27 cellular contexts compared by ENCODE assay signal in genomic region chr2:197934926-197935274, GRCh38.
A peak's percentile ranks its signal among the peaks of the same experiment; 100 is the strongest.
DNase-seq lines count a peak whose midpoint lies in the region; ATAC-seq and TF ChIP-seq lines count a peak whose summit lies in the region.
"Had no signal": no experiment of that assay in that cellular context is flagged by ENCODE, and none has a peak within 500 bp of the region (broad histone marks: within the 10 kb centered on the region; RNA-seq: fewer than 3 reads in every experiment).

No MANE protein-coding gene starts in this region.

- BruUV-seq in A673 (replicated peaks; lab: Mats Ljungman, UMichigan): no TSS peak

- H3K4me3 ChIP-seq in A673 (ENCODE audit: low read depth, low read length, poor library complexity, severe bottlenecking) (no peak overlapping the region), right cardiac atrium (ENCODE audit: low read length) (no peak overlapping the region)
- H3K4me3 ChIP-seq: thyroid gland, vagina had no signal

- peak overlapping the region; percentile 15 for H3K4me3 Mint-ChIP-seq in activated CD4-positive, alpha-beta T cell treated with anti-CD3 and anti-CD28 coated beads, Interleukin-2, amount 10 ng/mL, durations not matched to agents 24 days and 14 days
- H3K4me3 Mint-ChIP-seq in stimulated activated naive CD8-positive, alpha-beta T cell treated with anti-CD3 and anti-CD28 coated beads, Interleukin-15, Interleukin-2, amounts not matched to agents 100 ng/mL and 50 ng/mL, for 24 hours: peak overlapping the region; percentile 43
- H3K4me3 Mint-ChIP-seq in stimulated activated naive CD8-positive, alpha-beta T cell treated with anti-CD3 and anti-CD28 coated beads, Interleukin-15, amount 100 ng/mL, for 72 hours: peak overlapping the region in 1 of 2 donors; percentile 29
- peak overlapping the region; percentile 1 for H3K4me3 Mint-ChIP-seq in activated CD4-positive, alpha-beta memory T cell treated with anti-CD3 and anti-CD28 coated beads, Interleukin-2, amount 10 ng/mL, durations not matched to agents 7 days and 5 days
- peak overlapping the region; percentile 11 for H3K4me3 Mint-ChIP-seq in stimulated activated effector memory CD8-positive, alpha-beta T cell treated with anti-CD3 and anti-CD28 coated beads, Interleukin-12 subunit alpha, Interleukin-12 subunit beta, amount 100 ng/mL, for 72 hours
- H3K4me3 Mint-ChIP-seq: activated CD8-positive, alpha-beta memory T cell treated with anti-CD3 and anti-CD28 coated beads, Interleukin-2, amount 10 ng/mL, durations not matched to agents 7 days and 5 days; immature natural killer cell; natural killer cell had no signal

- H3K4me1 ChIP-seq in A673 (ENCODE audit: insufficient read depth, low read length, poor library complexity, severe bottlenecking) (no peaks in the 10 kb centered on the region), right cardiac atrium (ENCODE audit: control insufficient read depth, insufficient read depth, low read length) (no peaks in the 10 kb centered on the region)
- H3K4me1 ChIP-seq: thyroid gland, vagina had no signal

- H3K27me3 ChIP-seq in A673 (replicated peaks; ENCODE audit: insufficient read depth, low read depth, low read length, poor library complexity) (peaks cover 2% of the 10 kb centered on the region), right cardiac atrium (ENCODE audit: control insufficient read depth, insufficient read depth) (no peaks in the 10 kb centered on the region)
- H3K27me3 ChIP-seq: brain microvascular endothelial cell, thyroid gland, vagina had no signal

- WGBS in right cardiac atrium: 90% methylated on average over 4 of the region's 4 CpGs

- POLR2A ChIA-PET in activated CD4-positive, alpha-beta memory T cell treated with anti-CD3 and anti-CD28 coated beads, Interleukin-2, amount 10 ng/mL, durations not matched to agents 7 days and 5 days (lab: Charles Lee): no interaction called here
- POLR2A ChIA-PET in A673 (lab: Charles Lee; ENCODE audit: low non-redundant PET): no interaction called here

- H3K4me1 Mint-ChIP-seq in activated CD4-positive, alpha-beta T cell treated with anti-CD3 and anti-CD28 coated beads, Interleukin-2, amount 10 ng/mL, durations not matched to agents 24 days and 14 days: peaks cover 14% of the 10 kb centered on the region
- H3K4me1 Mint-ChIP-seq in stimulated activated naive CD8-positive, alpha-beta T cell treated with anti-CD3 and anti-CD28 coated beads, Interleukin-15, Interleukin-2, amounts not matched to agents 100 ng/mL and 50 ng/mL, for 24 hours (ENCODE audit: low read depth): peaks cover 31% of the 10 kb centered on the region
- H3K4me1 Mint-ChIP-seq in stimulated activated naive CD8-positive, alpha-beta T cell treated with anti-CD3 and anti-CD28 coated beads, Interleukin-15, amount 100 ng/mL, for 72 hours: peaks cover 7% of the 10 kb centered on the region
- peaks cover 18% of the 10 kb centered on the region for H3K4me1 Mint-ChIP-seq in activated CD4-positive, alpha-beta memory T cell treated with anti-CD3 and anti-CD28 coated beads, Interleukin-2, amount 10 ng/mL, durations not matched to agents 7 days and 5 days
- H3K4me1 Mint-ChIP-seq in stimulated activated effector memory CD8-positive, alpha-beta T cell treated with anti-CD3 and anti-CD28 coated beads, Interleukin-12 subunit alpha, Interleukin-12 subunit beta, amount 100 ng/mL, for 72 hours: peaks cover 12% of the 10 kb centered on the region
- H3K4me1 Mint-ChIP-seq: natural killer cell had no signal

- peaks cover 3% of the 10 kb centered on the region for H3K27me3 Mint-ChIP-seq in activated CD4-positive, alpha-beta T cell treated with anti-CD3 and anti-CD28 coated beads, Interleukin-2, amount 10 ng/mL, durations not matched to agents 24 days and 14 days
- no peaks in the 10 kb centered on the region for H3K27me3 Mint-ChIP-seq in stimulated activated naive CD8-positive, alpha-beta T cell treated with anti-CD3 and anti-CD28 coated beads, Interleukin-15, Interleukin-2, amounts not matched to agents 100 ng/mL and 50 ng/mL, for 24 hours
- no peaks in the 10 kb centered on the region for H3K27me3 Mint-ChIP-seq in stimulated activated naive CD8-positive, alpha-beta T cell treated with anti-CD3 and anti-CD28 coated beads, Interleukin-15, amount 100 ng/mL, for 72 hours
- H3K27me3 Mint-ChIP-seq in activated CD4-positive, alpha-beta memory T cell treated with anti-CD3 and anti-CD28 coated beads, Interleukin-2, amount 10 ng/mL, durations not matched to agents 7 days and 5 days: no peaks in the 10 kb centered on the region
- H3K27me3 Mint-ChIP-seq: progenitor cell of endocrine pancreas had no signal

- no peak for TF ChIP-seq CTCF in A673 (conservative IDR thresholded peaks at IDR 0.05; ENCODE audit: low read depth, low read length)

- H3K36me3 Mint-ChIP-seq in activated CD4-positive, alpha-beta T cell treated with anti-CD3 and anti-CD28 coated beads, Interleukin-2, amount 10 ng/mL, durations not matched to agents 24 days and 14 days (ENCODE audit: low read depth): no peaks in the 10 kb centered on the region
- H3K36me3 Mint-ChIP-seq in stimulated activated naive CD8-positive, alpha-beta T cell treated with anti-CD3 and anti-CD28 coated beads, Interleukin-15, Interleukin-2, amounts not matched to agents 100 ng/mL and 50 ng/mL, for 24 hours (ENCODE audit: low read depth): no peaks in the 10 kb centered on the region
- H3K36me3 Mint-ChIP-seq in activated CD4-positive, alpha-beta memory T cell treated with anti-CD3 and anti-CD28 coated beads, Interleukin-2, amount 10 ng/mL, durations not matched to agents 7 days and 5 days (ENCODE audit: low read depth): no peaks in the 10 kb centered on the region
- no peaks in the 10 kb centered on the region for H3K36me3 Mint-ChIP-seq in stimulated activated effector memory CD8-positive, alpha-beta T cell treated with anti-CD3 and anti-CD28 coated beads, Interleukin-12 subunit alpha, Interleukin-12 subunit beta, amount 100 ng/mL, for 72 hours
- H3K36me3 Mint-ChIP-seq: activated CD8-positive, alpha-beta memory T cell treated with anti-CD3 and anti-CD28 coated beads, Interleukin-2, amount 10 ng/mL, durations not matched to agents 7 days and 5 days; immature natural killer cell; natural killer cell had no signal

- H3K27ac ChIP-seq in A673 (ENCODE audit: low read depth, low read length, poor library complexity, severe bottlenecking) (no peak overlapping the region), right cardiac atrium (ENCODE audit: low read length) (no peak overlapping the region)
- H3K27ac ChIP-seq: brain microvascular endothelial cell, RWPE1, thyroid gland, vagina had no signal

- H3K27ac Mint-ChIP-seq in activated CD4-positive, alpha-beta T cell treated with anti-CD3 and anti-CD28 coated beads, Interleukin-2, amount 10 ng/mL, durations not matched to agents 24 days and 14 days: no peak overlapping the region
- H3K27ac Mint-ChIP-seq in stimulated activated naive CD8-positive, alpha-beta T cell treated with anti-CD3 and anti-CD28 coated beads, Interleukin-15, Interleukin-2, amounts not matched to agents 100 ng/mL and 50 ng/mL, for 24 hours: no peak overlapping the region
- no peak overlapping the region for H3K27ac Mint-ChIP-seq in stimulated activated naive CD8-positive, alpha-beta T cell treated with anti-CD3 and anti-CD28 coated beads, Interleukin-15, amount 100 ng/mL, for 72 hours
- no peak overlapping the region for H3K27ac Mint-ChIP-seq in activated CD4-positive, alpha-beta memory T cell treated with anti-CD3 and anti-CD28 coated beads, Interleukin-2, amount 10 ng/mL, durations not matched to agents 7 days and 5 days
- H3K27ac Mint-ChIP-seq in stimulated activated effector memory CD8-positive, alpha-beta T cell treated with anti-CD3 and anti-CD28 coated beads, Interleukin-12 subunit alpha, Interleukin-12 subunit beta, amount 100 ng/mL, for 72 hours: peak overlapping the region; percentile 24
- H3K27ac Mint-ChIP-seq: activated CD8-positive, alpha-beta memory T cell treated with anti-CD3 and anti-CD28 coated beads, Interleukin-2, amount 10 ng/mL, durations not matched to agents 7 days and 5 days; immature natural killer cell; natural killer cell; progenitor cell of endocrine pancreas had no signal

- no peaks in the 10 kb centered on the region for H3K9me3 ChIP-seq in A673 (ENCODE audit: low read depth, low read length, poor library complexity, severe bottlenecking)
- H3K9me3 ChIP-seq in right cardiac atrium (ENCODE audit: control insufficient read depth, low read length): no peaks in the 10 kb centered on the region
- H3K9me3 ChIP-seq: thyroid gland, vagina had no signal

- H3K9me3 Mint-ChIP-seq in activated CD4-positive, alpha-beta T cell treated with anti-CD3 and anti-CD28 coated beads, Interleukin-2, amount 10 ng/mL, durations not matched to agents 24 days and 14 days: no peaks in the 10 kb centered on the region
- H3K9me3 Mint-ChIP-seq in stimulated activated naive CD8-positive, alpha-beta T cell treated with anti-CD3 and anti-CD28 coated beads, Interleukin-15, Interleukin-2, amounts not matched to agents 100 ng/mL and 50 ng/mL, for 24 hours: peaks cover 6% of the 10 kb centered on the region
- no peaks in the 10 kb centered on the region for H3K9me3 Mint-ChIP-seq in stimulated activated naive CD8-positive, alpha-beta T cell treated with anti-CD3 and anti-CD28 coated beads, Interleukin-15, amount 100 ng/mL, for 72 hours
- H3K9me3 Mint-ChIP-seq in activated CD4-positive, alpha-beta memory T cell treated with anti-CD3 and anti-CD28 coated beads, Interleukin-2, amount 10 ng/mL, durations not matched to agents 7 days and 5 days: no peaks in the 10 kb centered on the region
- no peaks in the 10 kb centered on the region for H3K9me3 Mint-ChIP-seq in stimulated activated effector memory CD8-positive, alpha-beta T cell treated with anti-CD3 and anti-CD28 coated beads, Interleukin-12 subunit alpha, Interleukin-12 subunit beta, amount 100 ng/mL, for 72 hours
- H3K9me3 Mint-ChIP-seq: immature natural killer cell, natural killer cell had no signal

- CTCF ChIA-PET in activated CD4-positive, alpha-beta memory T cell treated with anti-CD3 and anti-CD28 coated beads, Interleukin-2, amount 10 ng/mL, durations not matched to agents 7 days and 5 days (lab: Charles Lee): no interaction called here
- CTCF ChIA-PET in A673 (lab: Charles Lee): no interaction called here

- ATAC-seq in stimulated activated naive CD8-positive, alpha-beta T cell treated with anti-CD3 and anti-CD28 coated beads, Interleukin-15, amount 100 ng/mL, for 72 hours: no peak
- ATAC-seq in stimulated activated effector memory CD8-positive, alpha-beta T cell treated with anti-CD3 and anti-CD28 coated beads, Interleukin-12 subunit alpha, Interleukin-12 subunit beta, amount 100 ng/mL, for 72 hours: peak; percentile 71
- no peak for ATAC-seq in right cardiac atrium
- ATAC-seq: activated CD8-positive, alpha-beta memory T cell treated with anti-CD3 and anti-CD28 coated beads, Interleukin-2, amount 10 ng/mL, durations not matched to agents 7 days and 5 days; left cardiac atrium; natural killer cell; sciatic nerve had no signal

- H3K36me3 ChIP-seq in A673 (ENCODE audit: insufficient read depth, low read length, poor library complexity, severe bottlenecking): no peaks in the 10 kb centered on the region
- H3K36me3 ChIP-seq: brain microvascular endothelial cell, thyroid gland, vagina had no signal

- DNase-seq in activated CD4-positive, alpha-beta T cell treated with anti-CD3 and anti-CD28 coated beads, Interleukin-2, amount 10 ng/mL, durations not matched to agents 24 days and 14 days: peak; percentile 57
- no peak for DNase-seq in activated CD4-positive, alpha-beta T cell treated with anti-CD3 and anti-CD28 coated beads, Interleukin-2, amount 50 U/mL, for 48 hours
- DNase-seq in stimulated activated naive CD8-positive, alpha-beta T cell treated with anti-CD3 and anti-CD28 coated beads, Interleukin-15, amount 100 ng/mL, for 72 hours: no peak
- no peak for DNase-seq in activated CD4-positive, alpha-beta memory T cell treated with anti-CD3 and anti-CD28 coated beads, Interleukin-2, amount 10 ng/mL, durations not matched to agents 7 days and 5 days
- DNase-seq in stimulated activated effector memory CD8-positive, alpha-beta T cell treated with anti-CD3 and anti-CD28 coated beads, Interleukin-12 subunit alpha, Interleukin-12 subunit beta, amount 100 ng/mL, for 72 hours (ENCODE audit: low spot score in 2 of 2): no peak
- DNase-seq in A673 (ENCODE audit: low spot score) (no peak), right cardiac atrium (no peak)
- DNase-seq: activated CD8-positive, alpha-beta memory T cell treated with anti-CD3 and anti-CD28 coated beads, Interleukin-2, amount 10 ng/mL, durations not matched to agents 7 days and 5 days; activated effector memory CD4-positive, alpha-beta T cell treated with anti-CD3 and anti-CD28 coated beads, Interleukin-2, amount 50 U/mL, for 16 hours; amygdala; brain microvascular endothelial cell; DMS 273 treated with DMSO at 0.1 percent for 48 hours; immature natural killer cell; KBM-7; left cardiac atrium; natural killer cell; NCI-H1092 treated with DMSO at 0.1 percent for 48 hours; NCI-H1694 treated with DMSO at 0.1 percent for 48 hours; NCI-H446; nucleus accumbens; stimulated activated CD8-positive, alpha-beta memory T cell treated with anti-CD3 and anti-CD28 coated beads, Interleukin-4, amount 100 ng/mL, for 48 hours; thyroid gland had no signal

- intact Hi-C loops in activated CD4-positive, alpha-beta T cell treated with anti-CD3 and anti-CD28 coated beads, Interleukin-2, amount 10 ng/mL, durations not matched to agents 24 days and 14 days (cut with micrococcal nuclease): loop anchor here (2.0 kb wide), 2 partner anchors 46 to 70 kb away; no protein-coding TSS in a partner anchor
- intact Hi-C loops in A673 (cut with micrococcal nuclease; ENCODE audit: unreplicated experiment): no loop called here
- intact Hi-C loops in right cardiac atrium (cut with DNase I): no loop called here
